25 cellular contexts compared by ENCODE assay signal in genomic region chr11:31060880-31061279, GRCh38.
A peak's percentile ranks its signal among the peaks of the same experiment; 100 is the strongest.
DNase-seq lines count a peak whose midpoint lies in the region; ATAC-seq, FAIRE-seq and TF ChIP-seq lines count a peak whose summit lies in the region.
"Had no signal": no experiment of that assay in that cellular context is flagged by ENCODE, and none has a peak within 500 bp of the region (broad histone marks: within the 10 kb centered on the region; RNA-seq: fewer than 3 reads in every experiment).

No MANE protein-coding gene starts in this region.

- H2BK5ac ChIP-seq in neuronal stem cell (ENCODE audit: low read length), result no peak overlapping the region

- no peak overlapping the region for H2BK120ac ChIP-seq in neuronal stem cell (ENCODE audit: low read depth, low read length)

- TF ChIP-seq POLR2A in gastroesophageal sphincter (IDR thresholded peaks at IDR 0.05) (no peak), GM12892 (IDR thresholded peaks at IDR 0.05; ENCODE audit: low read depth, low read length) (no peak)

- no peak overlapping the region for H3K27ac Mint-ChIP-seq in activated T-helper 2 cell treated with anti-CD3 and anti-CD28 coated beads, Interferon-gamma antibody, Interleukin-2, Interleukin-4, amounts not matched to agents 10 μg/mL and 5 μg/mL and 100 μg/mL, durations not matched to agents 14 hours and 24 hours and 36 hours
- H3K27ac Mint-ChIP-seq: mesothelial cell of epicardium; natural killer cell treated with Interleukin-12 subunit alpha and Interleukin-12 subunit beta and Interleukin-15 and Interleukin-18, amount 100 ng/mL, for 72 hours; progenitor cell of endocrine pancreas; T-helper 2 cell treated with Interferon-gamma antibody and Interleukin-4, amounts not matched to agents 5 μg/mL and 100 μg/mL, for 36 hours had no signal

- H3K9ac ChIP-seq in fibroblast of lung (ENCODE audit: insufficient read depth, low read length), result no peak overlapping the region
- no peak overlapping the region for H3K9ac ChIP-seq in neuronal stem cell (ENCODE audit: low read depth, low read length, poor library complexity)

- ATAC-seq in gastroesophageal sphincter, result no peak
- ATAC-seq: HCT116; natural killer cell treated with Interleukin-12 subunit alpha and Interleukin-12 subunit beta and Interleukin-15 and Interleukin-18, amount 100 ng/mL, for 72 hours; SK-N-SH treated with all-trans-retinoic acid at 6 μM for 48 hours had no signal

- H2BK12ac ChIP-seq in neuronal stem cell (ENCODE audit: low read length), result no peak overlapping the region

- no peaks in the 10 kb centered on the region for H3K27me3 Mint-ChIP-seq in activated T-helper 2 cell treated with anti-CD3 and anti-CD28 coated beads, Interferon-gamma antibody, Interleukin-2, Interleukin-4, amounts not matched to agents 10 μg/mL and 5 μg/mL and 100 μg/mL, durations not matched to agents 14 hours and 24 hours and 36 hours (ENCODE audit: low read depth)
- H3K27me3 Mint-ChIP-seq: natural killer cell treated with Interleukin-12 subunit alpha and Interleukin-12 subunit beta and Interleukin-15 and Interleukin-18, amount 100 ng/mL, for 72 hours; progenitor cell of endocrine pancreas had no signal

- H3K4me2 ChIP-seq in fibroblast of lung (ENCODE audit: extremely low read depth, insufficient read depth, low read length), result no peak overlapping the region
- no peak overlapping the region for H3K4me2 ChIP-seq in neuronal stem cell (ENCODE audit: insufficient read depth, low read length, poor library complexity, severe bottlenecking)

- intact Hi-C loops in activated T-helper 2 cell treated with anti-CD3 and anti-CD28 coated beads, Interferon-gamma antibody, Interleukin-2, Interleukin-4, amounts not matched to agents 10 μg/mL and 5 μg/mL and 100 μg/mL, durations not matched to agents 14 hours and 24 hours and 36 hours (cut with micrococcal nuclease), result no loop called here

- no peak for TF ChIP-seq CTCF in fibroblast of lung (conservative IDR thresholded peaks at IDR 0.05 in 1 of 2, IDR thresholded peaks at IDR 0.05 in 1 of 2; ENCODE audit: low read depth in 1 of 2, low read length in 2 of 2)
- no peak for TF ChIP-seq CTCF in gastroesophageal sphincter (IDR thresholded peaks at IDR 0.05)

- H3K27me3 ChIP-seq in fibroblast of lung (ENCODE audit: control insufficient read depth, insufficient read depth, low read length) (no peaks in the 10 kb centered on the region), neuronal stem cell (ENCODE audit: control insufficient read depth in 3 of 3, insufficient read depth in 3 of 3, low read depth in 1 of 3, low read length in 3 of 3) (no peaks in the 10 kb centered on the region), gastroesophageal sphincter (no peaks in the 10 kb centered on the region)
- H3K27me3 ChIP-seq: adrenal gland, BE2C had no signal

- no peak overlapping the region for H3K18ac ChIP-seq in neuronal stem cell (ENCODE audit: low read length)

- H3K4me3 Mint-ChIP-seq in activated T-helper 2 cell treated with anti-CD3 and anti-CD28 coated beads, Interferon-gamma antibody, Interleukin-2, Interleukin-4, amounts not matched to agents 10 μg/mL and 5 μg/mL and 100 μg/mL, durations not matched to agents 14 hours and 24 hours and 36 hours (ENCODE audit: low read depth), result no peak overlapping the region
- H3K4me3 Mint-ChIP-seq: mesothelial cell of epicardium; natural killer cell treated with Interleukin-12 subunit alpha and Interleukin-12 subunit beta and Interleukin-15 and Interleukin-18, amount 100 ng/mL, for 72 hours; T-helper 2 cell treated with Interferon-gamma antibody and Interleukin-4, amounts not matched to agents 5 μg/mL and 100 μg/mL, for 36 hours had no signal

- no peak overlapping the region for H2BK15ac ChIP-seq in neuronal stem cell (ENCODE audit: low read length)

- no peaks in the 10 kb centered on the region for H3K9me3 Mint-ChIP-seq in activated T-helper 2 cell treated with anti-CD3 and anti-CD28 coated beads, Interferon-gamma antibody, Interleukin-2, Interleukin-4, amounts not matched to agents 10 μg/mL and 5 μg/mL and 100 μg/mL, durations not matched to agents 14 hours and 24 hours and 36 hours
- H3K9me3 Mint-ChIP-seq: mesothelial cell of epicardium; natural killer cell treated with Interleukin-12 subunit alpha and Interleukin-12 subunit beta and Interleukin-15 and Interleukin-18, amount 100 ng/mL, for 72 hours; T-helper 2 cell treated with Interferon-gamma antibody and Interleukin-4, amounts not matched to agents 5 μg/mL and 100 μg/mL, for 36 hours had no signal

- H3K4me1 Mint-ChIP-seq in activated T-helper 2 cell treated with anti-CD3 and anti-CD28 coated beads, Interferon-gamma antibody, Interleukin-2, Interleukin-4, amounts not matched to agents 10 μg/mL and 5 μg/mL and 100 μg/mL, durations not matched to agents 14 hours and 24 hours and 36 hours (ENCODE audit: low read depth), result no peaks in the 10 kb centered on the region

- no peak overlapping the region for H2AFZ ChIP-seq in fibroblast of lung (ENCODE audit: low read length)
- H2AFZ ChIP-seq in neuronal stem cell (ENCODE audit: low read length), result no peak overlapping the region

- no peak overlapping the region for H2AK5ac ChIP-seq in neuronal stem cell (ENCODE audit: low read depth, low read length)

- H3K9me3 ChIP-seq in fibroblast of lung (ENCODE audit: control insufficient read depth, insufficient read depth, low read depth, low read length), result no peaks in the 10 kb centered on the region
- H3K9me3 ChIP-seq in neuronal stem cell (replicated peaks in 1 of 2; ENCODE audit: control insufficient read depth in 2 of 2, insufficient read depth in 1 of 2, low read depth in 1 of 2, low read length in 2 of 2), result no peaks in the 10 kb centered on the region
- no peaks in the 10 kb centered on the region for H3K9me3 ChIP-seq in gastroesophageal sphincter
- H3K9me3 ChIP-seq: adrenal gland, BE2C, Caco-2 had no signal

- H3K36me3 ChIP-seq in fibroblast of lung (ENCODE audit: control insufficient read depth, insufficient read depth, low read length), result no peaks in the 10 kb centered on the region
- no peaks in the 10 kb centered on the region for H3K36me3 ChIP-seq in neuronal stem cell (replicated peaks in 1 of 2; ENCODE audit: control insufficient read depth in 2 of 2, insufficient read depth in 2 of 2, low read length in 2 of 2)
- no peaks in the 10 kb centered on the region for H3K36me3 ChIP-seq in gastroesophageal sphincter
- H3K36me3 ChIP-seq: adrenal gland, BE2C had no signal

- no peak overlapping the region for H4K8ac ChIP-seq in neuronal stem cell (ENCODE audit: low read depth, low read length)

- no peaks in the 10 kb centered on the region for H3K79me2 ChIP-seq in fibroblast of lung (ENCODE audit: control insufficient read depth, insufficient read depth, low read length)

- H3K36me3 Mint-ChIP-seq in activated T-helper 2 cell treated with anti-CD3 and anti-CD28 coated beads, Interferon-gamma antibody, Interleukin-2, Interleukin-4, amounts not matched to agents 10 μg/mL and 5 μg/mL and 100 μg/mL, durations not matched to agents 14 hours and 24 hours and 36 hours (ENCODE audit: low read depth), result no peaks in the 10 kb centered on the region
- H3K36me3 Mint-ChIP-seq: mesothelial cell of epicardium; natural killer cell treated with Interleukin-12 subunit alpha and Interleukin-12 subunit beta and Interleukin-15 and Interleukin-18, amount 100 ng/mL, for 72 hours had no signal

- WGBS in neuronal stem cell (ENCODE audit: extremely low coverage in 2 of 2, insufficient read length in 2 of 2, insufficient replicate concordance in 1 of 2), 2 donors, result no CpG with 5 or more reads among the region's 2 CpGs
- WGBS in gastroesophageal sphincter (ENCODE audit: low coverage in 1 of 2), 2 donors, result 14 to 25% methylated on average over 2 of the region's 2 CpGs

- H3K14ac ChIP-seq in neuronal stem cell (ENCODE audit: low read length), result no peak overlapping the region

- H3K4me3 ChIP-seq in fibroblast of lung (replicated peaks in 1 of 4; ENCODE audit: control extremely low read depth in 1 of 4, insufficient read depth in 1 of 4, low read depth in 3 of 4, low read length in 4 of 4), result no peak overlapping the region
- H3K4me3 ChIP-seq in neuronal stem cell (ENCODE audit: low read length in 2 of 2), result no peak overlapping the region
- H3K4me3 ChIP-seq in gastroesophageal sphincter, result no peak overlapping the region
- H3K4me3 ChIP-seq: adrenal gland had no signal

- H3K27ac ChIP-seq in fibroblast of lung (ENCODE audit: insufficient read depth, low read length), result no peak overlapping the region
- H3K27ac ChIP-seq in neuronal stem cell (replicated peaks; ENCODE audit: low read length), result no peak overlapping the region
- no peak overlapping the region for H3K27ac ChIP-seq in gastroesophageal sphincter
- H3K27ac ChIP-seq: 22Rv1, adrenal gland, epithelial cell of prostate had no signal

- H3K4ac ChIP-seq in neuronal stem cell (ENCODE audit: low read length), result no peak overlapping the region

- no peak overlapping the region for H4K91ac ChIP-seq in neuronal stem cell (ENCODE audit: low read depth, low read length, poor library complexity)

- no peaks in the 10 kb centered on the region for H3K4me1 ChIP-seq in fibroblast of lung (ENCODE audit: control insufficient read depth, extremely low read depth, insufficient read depth, low read length)
- H3K4me1 ChIP-seq in neuronal stem cell (ENCODE audit: control insufficient read depth in 2 of 2, insufficient read depth in 1 of 2, low read depth in 1 of 2, low read length in 2 of 2), result peaks cover 10 to 28% of the 10 kb centered on the region in 2 donors
- H3K4me1 ChIP-seq in gastroesophageal sphincter, result no peaks in the 10 kb centered on the region
- H3K4me1 ChIP-seq: adrenal gland, BE2C had no signal

- H3K23ac ChIP-seq in neuronal stem cell (ENCODE audit: low read depth, low read length, poor library complexity), result no peak overlapping the region

- TF ChIP-seq EP300 in gastroesophageal sphincter (IDR thresholded peaks at IDR 0.05), result no peak

- FAIRE-seq in GM12892 (lab: Jason Lieb, UNC), result no peak

- DNase-seq in DMS53 (lab: John Stamatoyannopoulos, UW) (peak; percentile 27), DMS53 treated with DMSO at 0.1 percent for 48 hours (lab: John Stamatoyannopoulos, UW; ENCODE audit: unreplicated experiment) (no peak), NCI-H446 (lab: John Stamatoyannopoulos, UW) (peak; percentile 35 to 75), fibroblast of lung (ENCODE audit: low read depth in 2 of 2) (peak; percentile 56 to 84), neuronal stem cell (ENCODE audit: low spot score) (peak; percentile 44), GM12892 (ENCODE audit: insufficient read length) (no peak)
- DNase-seq in activated T-helper 2 cell treated with anti-CD3 and anti-CD28 coated beads, Interferon-gamma antibody, Interleukin-2, Interleukin-4, amounts not matched to agents 10 μg/mL and 5 μg/mL and 100 μg/mL, durations not matched to agents 14 hours and 24 hours and 36 hours (ENCODE audit: low spot score), result no peak
- DNase-seq: activated CD8-positive, alpha-beta memory T cell treated with anti-CD3 and anti-CD28 coated beads, Interleukin-2, amount 50 U/mL, for 48 hours; activated gamma-delta T cell; BE2C; Caco-2; left cardiac atrium; NCI-H1694; RPMI8226; stimulated activated CD4-positive, alpha-beta T cell treated with anti-CD3 and anti-CD28 coated beads, Interleukin-4, amount 100 ng/mL, for 4 hours had no signal

- no peaks in the 10 kb centered on the region for H4K20me1 ChIP-seq in fibroblast of lung (ENCODE audit: control insufficient read depth, extremely low read depth, insufficient read depth, low read length)

- no peaks in the 10 kb centered on the region for H3K79me1 ChIP-seq in neuronal stem cell (ENCODE audit: low read depth, low read length)

Comparison
In these comparisons a context has a peak if more than half of its experiments do, and no peak if none do; other contexts are left out.
1. DNase-seq: peak in DMS53 (single experiment), NCI-H446 (2 of 2), fibroblast of lung (2 of 2) and neuronal stem cell (single experiment); none in DMS53 treated with DMSO at 0.1 percent for 48 hours (single experiment), activated T-helper 2 cell treated with anti-CD3 and anti-CD28 coated beads, Interferon-gamma antibody, Interleukin-2, Interleukin-4, amounts not matched to agents 10 μg/mL and 5 μg/mL and 100 μg/mL, durations not matched to agents 14 hours and 24 hours and 36 hours (single experiment) and GM12892 (single experiment).